7 cellular contexts compared by ENCODE assay signal in the genomic region with DNA sequence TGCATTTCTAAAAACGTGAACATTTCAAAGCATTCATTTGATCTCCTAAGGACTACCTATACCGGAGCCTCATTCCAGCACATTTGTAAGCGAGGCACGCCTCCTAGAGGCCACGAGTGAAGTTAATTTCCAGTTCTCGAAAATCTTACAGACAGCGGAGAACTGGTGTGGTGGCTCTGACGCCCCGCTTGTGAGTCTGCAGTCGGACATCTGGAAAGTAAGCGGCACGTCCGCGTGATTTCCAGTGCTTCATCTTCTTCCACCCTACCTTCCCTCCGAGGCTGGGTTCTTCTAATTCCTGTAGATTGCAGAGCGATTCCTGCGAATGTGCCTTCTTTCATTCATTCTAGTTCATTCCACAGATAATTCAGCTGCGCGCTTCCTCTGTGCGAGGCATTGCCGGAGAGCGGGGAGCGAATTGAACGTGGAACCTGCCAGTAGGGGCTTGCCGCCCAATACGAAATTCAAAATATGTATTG. TPM values are rescaled to one million over a fixed set of nuclear protein-coding genes. Genes with fewer than 3 reads are reported as not detected.
A peak's percentile ranks its signal among the peaks of the same experiment; 100 is the strongest.
DNase-seq lines count a peak whose midpoint lies in the region; ATAC-seq and TF ChIP-seq lines count a peak whose summit lies in the region.

No MANE protein-coding gene starts in this region.

- peak overlapping the region; percentile 58 for H3K4me3 ChIP-seq in astrocyte of the cerebellum (ENCODE audit: low read depth, low read length)
- peak overlapping the region; percentile 74 for H3K4me3 ChIP-seq in retinal pigment epithelial cell (ENCODE audit: low read length)

- H3K27me3 Mint-ChIP-seq in T-helper 17 cell: no peaks in the 10 kb centered on the region

- ATAC-seq in HG02840 (IDR thresholded peaks at IDR 0.05; ENCODE audit: low FRiP score, unreplicated experiment) (peak; percentile 92), T-helper 17 cell (peak; percentile 88)

- peak overlapping the region; percentile 99 for H3K4me3 Mint-ChIP-seq in T-helper 17 cell

- H3K36me3 Mint-ChIP-seq in T-helper 17 cell (ENCODE audit: low read depth): peaks cover 18% of the 10 kb centered on the region

- H3K4me1 Mint-ChIP-seq in T-helper 17 cell: peaks cover 39% of the 10 kb centered on the region

- H3K9me3 ChIP-seq in T-helper 17 cell (ENCODE audit: control insufficient read depth, low read length, poor library complexity, severe bottlenecking): no peaks in the 10 kb centered on the region

- in situ Hi-C loops in GM13977 (cut with MboI; ENCODE audit: low pct_unique_long_range_greater_than_20kb, low sequenced_read_pairs, unreplicated experiment): loop anchor here (5.0 to 25.0 kb wide), 4 partner anchors 304 to 954 kb away; no protein-coding TSS in a partner anchor
- in situ Hi-C loops in astrocyte of the cerebellum (cut with HindIII; ENCODE audit: low sequenced_read_pairs): loop anchor here (5.0 to 10.0 kb wide), 4 partner anchors 49 to 412 kb away; no protein-coding TSS in a partner anchor

- TF ChIP-seq CTCF in GM13977 (IDR thresholded peaks at IDR 0.05; ENCODE audit: extremely low read depth, insufficient read depth, missing control alignments) (peak; percentile 81), astrocyte of the cerebellum (IDR thresholded peaks at IDR 0.05; ENCODE audit: low read depth, low read length, missing control alignments) (peak; percentile 72), retinal pigment epithelial cell (conservative IDR thresholded peaks at IDR 0.05; ENCODE audit: low read depth, low read length) (peak; percentile 77)

- peak; percentile 86 for DNase-seq in GM13977 (ENCODE audit: low spot score)
- DNase-seq in NCI-H1436 (lab: John Stamatoyannopoulos, UW): peak; percentile 66
- DNase-seq in T-helper 17 cell: peak; percentile 49 to 71 (median 62)
- peak; percentile 90 for DNase-seq in astrocyte of the cerebellum (ENCODE audit: low read depth)
- peak; percentile 81 to 88 for DNase-seq in hippocampal formation (lab: John Stamatoyannopoulos, UW)
- DNase-seq in retinal pigment epithelial cell (ENCODE audit: low read depth): peak; percentile 74

- H3K27ac Mint-ChIP-seq in T-helper 17 cell: peak overlapping the region; percentile 98

RNA-seq across cellular contexts. Expression of a gene that starts 0.8 kb away (rescaled TPM):
- 10 to 100 TPM; 13.5 to 16.6 TPM for total RNA-seq in T-helper 17 cell

Comparison
In these comparisons a context has a peak if more than half of its experiments do, and no peak if none do; other contexts are left out.
1. Peak in every context shown above with its lines: DNase-seq, ATAC-seq and H3K4me3 ChIP-seq.